In genomic region chr2:88626171-88627054, GRCh38 we compare ENCODE assay signal across 8 cellular contexts. TPM values are rescaled to one million over a fixed set of nuclear protein-coding genes. Genes with fewer than 3 reads are reported as not detected.
A peak's percentile ranks its signal among the peaks of the same experiment; 100 is the strongest.
DNase-seq lines count a peak whose midpoint lies in the region; ATAC-seq, FAIRE-seq and TF ChIP-seq lines count a peak whose summit lies in the region.

No MANE protein-coding gene starts in this region.

- ATAC-seq in HG03196 (IDR thresholded peaks at IDR 0.05; ENCODE audit: unreplicated experiment): peak; percentile 1

- intact Hi-C loops in kidney (cut with DNase I): no loop called here

- no peaks in the 10 kb centered on the region for H3K27me3 ChIP-seq in bronchial epithelial cell (ENCODE audit: control insufficient read depth, insufficient read depth, low read length)

- H3K4me3 ChIP-seq in bronchial epithelial cell (ENCODE audit: low read depth, low read length) (peak overlapping the region; percentile 70), kidney (ENCODE audit: low read length in 2 of 2) (peak overlapping the region; percentile 72 to 74)

- peak overlapping the region; percentile 97 to 99 for H3K27ac ChIP-seq in kidney (ENCODE audit: low read depth in 2 of 2, low read length in 2 of 2)

- H3K4me1 ChIP-seq in kidney (ENCODE audit: control insufficient read depth in 1 of 2, insufficient read depth in 1 of 2, low read depth in 1 of 2, low read length in 2 of 2): peaks cover 4 to 6% of the 10 kb centered on the region in 2 donors

- no peaks in the 10 kb centered on the region for H3K9me3 ChIP-seq in kidney (ENCODE audit: control insufficient read depth in 1 of 2, low read length in 2 of 2)

- TF ChIP-seq CTCF in bronchial epithelial cell (IDR thresholded peaks at IDR 0.05; ENCODE audit: insufficient read depth, low read length, severe bottlenecking) (no peak), kidney (IDR thresholded peaks at IDR 0.05; ENCODE audit: borderline replicate concordance, extremely low read depth, insufficient read depth) (no peak)

- H3K36me3 ChIP-seq in bronchial epithelial cell (ENCODE audit: control insufficient read depth, insufficient read depth, low read length) (no peaks in the 10 kb centered on the region), kidney (ENCODE audit: control insufficient read depth in 1 of 2, insufficient read depth in 2 of 2, low read length in 2 of 2) (no peaks in the 10 kb centered on the region)

- FAIRE-seq in bronchial epithelial cell (lab: Jason Lieb, UNC): no peak
- no peak for FAIRE-seq in kidney (lab: Jason Lieb, UNC)

- H3K9ac ChIP-seq in kidney (ENCODE audit: low read length in 2 of 2): peak overlapping the region; percentile 74 to 97

- peak; percentile 76 for DNase-seq in DMS 273 (lab: John Stamatoyannopoulos, UW; ENCODE audit: unreplicated experiment)
- DNase-seq in DMS 273 treated with DMSO at 0.1 percent for 48 hours (lab: John Stamatoyannopoulos, UW): no peak
- peak; percentile 43 for DNase-seq in T-helper 9 cell
- DNase-seq in bronchial epithelial cell (ENCODE audit: low read depth): no peak
- DNase-seq in kidney: peak; percentile 90
- peak; percentile 10 to 25 for DNase-seq in stimulated activated CD4-positive, alpha-beta T cell treated with anti-CD3 and anti-CD28 coated beads, Interleukin-15, amount 100 ng/mL, for 48 hours (ENCODE audit: low read depth in 2 of 2)
- DNase-seq in SIG-M5 (lab: John Stamatoyannopoulos, UW): no peak

RNA-seq across cellular contexts. Expression of gene EIF2AK3, which starts 0.9 kb away (rescaled TPM):
- total RNA-seq in bronchial epithelial cell (24.7 and 29.7 TPM in 2 replicates), kidney (20.8 TPM)
- 5.7 TPM for polyA plus RNA-seq in kidney (ENCODE audit: insufficient read depth, low read depth, low replicate concordance)

Comparison
In these comparisons a context has a peak if more than half of its experiments do, and no peak if none do; other contexts are left out.
1. DNase-seq: peak in DMS 273 (single experiment), T-helper 9 cell (single experiment), kidney (single experiment) and stimulated activated CD4-positive, alpha-beta T cell treated with anti-CD3 and anti-CD28 coated beads, Interleukin-15, amount 100 ng/mL, for 48 hours (2 of 2); none in DMS 273 treated with DMSO at 0.1 percent for 48 hours (single experiment), bronchial epithelial cell (single experiment) and SIG-M5 (single experiment).